Comparison of ENCODE assay signal across 36 cellular contexts in the genomic region with DNA sequence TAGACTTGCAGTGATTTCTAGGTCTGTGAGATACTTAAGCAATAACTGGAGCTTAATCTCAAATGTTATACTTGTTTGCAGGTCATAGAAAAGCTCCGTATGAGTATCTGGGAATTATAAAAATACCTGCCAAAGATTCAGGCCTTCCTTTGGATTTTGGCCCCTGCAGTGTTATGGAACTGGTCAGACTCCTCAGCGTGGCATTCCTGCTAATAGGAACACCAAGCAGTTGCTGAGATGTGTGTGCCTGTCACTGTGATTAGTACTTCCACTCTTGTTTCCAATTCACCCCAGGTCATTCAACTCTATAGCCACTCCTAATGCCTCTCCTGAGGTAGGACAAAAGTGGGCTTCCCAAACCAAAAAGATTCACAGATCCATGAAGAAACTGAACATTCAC. TPM values are rescaled to one million over a fixed set of nuclear protein-coding genes. Genes with fewer than 3 reads are reported as not detected.
"Had no signal": no experiment of that assay in that cellular context is flagged by ENCODE, and none has a peak within 500 bp of the region (broad histone marks: within the 10 kb centered on the region; RNA-seq: fewer than 3 reads in every experiment).

No MANE protein-coding gene starts in this region.

- H3K27ac ChIP-seq: adrenal gland, body of pancreas, esophagus muscularis mucosa, foreskin keratinocyte, gastrocnemius medialis had no signal

- H3K36me3 Mint-ChIP-seq: activated CD4-positive, alpha-beta memory T cell treated with anti-CD3 and anti-CD28 coated beads for 36 hours; activated CD8-positive, alpha-beta memory T cell treated with anti-CD3 and anti-CD28 coated beads, Interleukin-2, amount 10 ng/mL, durations not matched to agents 7 days and 5 days; activated naive CD4-positive, alpha-beta T cell treated with anti-CD3 and anti-CD28 coated beads, Interleukin-2, amount 50 U/mL, for 24 hours; activated naive CD8-positive, alpha-beta T cell treated with anti-CD3 and anti-CD28 coated beads for 36 hours; T-cell had no signal

- DNase-seq: activated CD4-positive, alpha-beta memory T cell treated with anti-CD3 and anti-CD28 coated beads for 36 hours; activated CD4-positive, alpha-beta T cell treated with anti-CD3 and anti-CD28 coated beads for 36 hours; activated CD4-positive, alpha-beta T cell treated with anti-CD3 and anti-CD28 coated beads, Interleukin-2, amount 10 ng/mL, durations not matched to agents 24 days and 14 days; activated CD4-positive, CD25-positive, alpha-beta regulatory T cell; activated CD4-positive, CD25-positive, alpha-beta regulatory T cell treated with anti-CD3 and anti-CD28 coated beads, Interleukin-2, amount 50 U/mL, for 72 hours; activated CD8-positive, alpha-beta memory T cell treated with anti-CD3 and anti-CD28 coated beads, Interleukin-2, amount 10 ng/mL, durations not matched to agents 7 days and 5 days; activated CD8-positive, alpha-beta memory T cell treated with anti-CD3 and anti-CD28 coated beads, Interleukin-2, amount 50 U/mL, for 4 hours; activated CD8-positive, alpha-beta T cell treated with anti-CD3 and anti-CD28 coated beads, Interleukin-2, amount 10 ng/mL, durations not matched to agents 7 days and 5 days; activated effector memory CD4-positive, alpha-beta T cell treated with anti-CD3 and anti-CD28 coated beads, Interleukin-2, amount 50 U/mL, for 16 hours; activated naive CD4-positive, alpha-beta T cell treated with anti-CD3 and anti-CD28 coated beads for 36 hours; activated naive CD8-positive, alpha-beta T cell treated with anti-CD3 and anti-CD28 coated beads for 36 hours; activated naive CD8-positive, alpha-beta T cell treated with anti-CD3 and anti-CD28 coated beads, Interleukin-2, amount 50 U/mL, for 24 hours; activated T-cell treated with anti-CD3 and anti-CD28 coated beads, Interleukin-2, amount 50 U/mL, for 1 hour; activated T-cell treated with anti-CD3 and anti-CD28 coated beads, Interleukin-2, amount 50 U/mL, for 48 hours; adrenal gland; amygdala; aorta; body of pancreas; caudate nucleus; cortex of kidney; dermis blood vessel endothelial cell; effector CD4-positive, alpha-beta T cell; effector memory CD8-positive, alpha-beta T cell; erythroblast; foreskin keratinocyte; gastrocnemius medialis; glutamatergic neuron; T-cell; T1000 had no signal

- H3K27ac Mint-ChIP-seq: activated CD4-positive, alpha-beta memory T cell treated with anti-CD3 and anti-CD28 coated beads for 36 hours; activated CD4-positive, alpha-beta T cell treated with anti-CD3 and anti-CD28 coated beads for 36 hours; activated CD4-positive, alpha-beta T cell treated with anti-CD3 and anti-CD28 coated beads, Interleukin-2, amount 10 ng/mL, durations not matched to agents 24 days and 14 days; activated CD8-positive, alpha-beta memory T cell treated with anti-CD3 and anti-CD28 coated beads, Interleukin-2, amount 10 ng/mL, durations not matched to agents 7 days and 5 days; activated CD8-positive, alpha-beta T cell treated with anti-CD3 and anti-CD28 coated beads, Interleukin-2, amount 10 ng/mL, durations not matched to agents 7 days and 5 days; activated naive CD4-positive, alpha-beta T cell treated with anti-CD3 and anti-CD28 coated beads for 36 hours; activated naive CD4-positive, alpha-beta T cell treated with anti-CD3 and anti-CD28 coated beads, Interleukin-2, amount 50 U/mL, for 24 hours; activated naive CD8-positive, alpha-beta T cell treated with anti-CD3 and anti-CD28 coated beads for 36 hours; activated naive CD8-positive, alpha-beta T cell treated with anti-CD3 and anti-CD28 coated beads, Interleukin-2, amount 50 U/mL, for 24 hours; activated T-helper 1 cell treated with anti-CD3 and anti-CD28 coated beads, Interleukin-12 subunit alpha, Interleukin-12 subunit beta, Interleukin-2, Interleukin-4 antibody, amounts not matched to agents 30 ng/mL and 10 ng/mL and 1 ng/mL, durations not matched to agents 14 hours and 24 hours and 36 hours; activated T-helper 2 cell treated with anti-CD3 and anti-CD28 coated beads, Interferon-gamma antibody, Interleukin-2, Interleukin-4, amounts not matched to agents 10 μg/mL and 5 μg/mL and 100 μg/mL, durations not matched to agents 14 hours and 24 hours and 36 hours; effector memory CD8-positive, alpha-beta T cell; T-cell; T-helper 1 cell treated with Interleukin-12 subunit alpha and Interleukin-12 subunit beta and Interleukin-4 antibody, amounts not matched to agents 30 μg/mL and 1 μg/mL, for 36 hours had no signal

- H3K9me3 ChIP-seq: adrenal gland, body of pancreas, esophagus muscularis mucosa, gastrocnemius medialis had no signal

- H3K4me3 ChIP-seq: adrenal gland, body of pancreas, esophagus muscularis mucosa, gastrocnemius medialis had no signal

- H3K27me3 ChIP-seq: adrenal gland, body of pancreas, esophagus muscularis mucosa, foreskin keratinocyte, gastrocnemius medialis had no signal

- H3K9me3 Mint-ChIP-seq: activated CD4-positive, alpha-beta T cell treated with anti-CD3 and anti-CD28 coated beads, Interleukin-2, amount 10 ng/mL, durations not matched to agents 24 days and 14 days; activated naive CD8-positive, alpha-beta T cell treated with anti-CD3 and anti-CD28 coated beads, Interleukin-2, amount 50 U/mL, for 24 hours; activated T-helper 1 cell treated with anti-CD3 and anti-CD28 coated beads, Interleukin-12 subunit alpha, Interleukin-12 subunit beta, Interleukin-2, Interleukin-4 antibody, amounts not matched to agents 30 ng/mL and 10 ng/mL and 1 ng/mL, durations not matched to agents 14 hours and 24 hours and 36 hours; activated T-helper 2 cell treated with anti-CD3 and anti-CD28 coated beads, Interferon-gamma antibody, Interleukin-2, Interleukin-4, amounts not matched to agents 10 μg/mL and 5 μg/mL and 100 μg/mL, durations not matched to agents 14 hours and 24 hours and 36 hours; T-helper 1 cell treated with Interleukin-12 subunit alpha and Interleukin-12 subunit beta and Interleukin-4 antibody, amounts not matched to agents 30 μg/mL and 1 μg/mL, for 36 hours had no signal

- H3K36me3 ChIP-seq: adrenal gland, esophagus muscularis mucosa, gastrocnemius medialis had no signal

- H3K4me3 Mint-ChIP-seq: activated CD4-positive, alpha-beta memory T cell treated with anti-CD3 and anti-CD28 coated beads for 36 hours; activated CD4-positive, alpha-beta T cell treated with anti-CD3 and anti-CD28 coated beads for 36 hours; activated CD4-positive, alpha-beta T cell treated with anti-CD3 and anti-CD28 coated beads, Interleukin-2, amount 10 ng/mL, durations not matched to agents 24 days and 14 days; activated CD8-positive, alpha-beta memory T cell treated with anti-CD3 and anti-CD28 coated beads, Interleukin-2, amount 10 ng/mL, durations not matched to agents 7 days and 5 days; activated CD8-positive, alpha-beta T cell treated with anti-CD3 and anti-CD28 coated beads, Interleukin-2, amount 10 ng/mL, durations not matched to agents 7 days and 5 days; activated naive CD4-positive, alpha-beta T cell treated with anti-CD3 and anti-CD28 coated beads for 36 hours; activated naive CD4-positive, alpha-beta T cell treated with anti-CD3 and anti-CD28 coated beads, Interleukin-2, amount 50 U/mL, for 24 hours; activated naive CD8-positive, alpha-beta T cell treated with anti-CD3 and anti-CD28 coated beads for 36 hours; activated naive CD8-positive, alpha-beta T cell treated with anti-CD3 and anti-CD28 coated beads, Interleukin-2, amount 50 U/mL, for 24 hours; activated T-helper 1 cell treated with anti-CD3 and anti-CD28 coated beads, Interleukin-12 subunit alpha, Interleukin-12 subunit beta, Interleukin-2, Interleukin-4 antibody, amounts not matched to agents 30 ng/mL and 10 ng/mL and 1 ng/mL, durations not matched to agents 14 hours and 24 hours and 36 hours; effector memory CD8-positive, alpha-beta T cell; T-cell; T-helper 1 cell treated with Interleukin-12 subunit alpha and Interleukin-12 subunit beta and Interleukin-4 antibody, amounts not matched to agents 30 μg/mL and 1 μg/mL, for 36 hours had no signal

- H3K4me1 ChIP-seq: adrenal gland, body of pancreas, esophagus muscularis mucosa, gastrocnemius medialis had no signal

- H3K27me3 Mint-ChIP-seq: activated CD4-positive, alpha-beta memory T cell treated with anti-CD3 and anti-CD28 coated beads for 36 hours; activated CD4-positive, alpha-beta T cell treated with anti-CD3 and anti-CD28 coated beads, Interleukin-2, amount 10 ng/mL, durations not matched to agents 24 days and 14 days; activated CD8-positive, alpha-beta memory T cell treated with anti-CD3 and anti-CD28 coated beads, Interleukin-2, amount 10 ng/mL, durations not matched to agents 7 days and 5 days; activated naive CD4-positive, alpha-beta T cell treated with anti-CD3 and anti-CD28 coated beads, Interleukin-2, amount 50 U/mL, for 24 hours; activated naive CD8-positive, alpha-beta T cell treated with anti-CD3 and anti-CD28 coated beads for 36 hours; activated naive CD8-positive, alpha-beta T cell treated with anti-CD3 and anti-CD28 coated beads, Interleukin-2, amount 50 U/mL, for 24 hours; effector memory CD8-positive, alpha-beta T cell; T-cell had no signal

- H3K4me1 Mint-ChIP-seq: activated CD4-positive, alpha-beta T cell treated with anti-CD3 and anti-CD28 coated beads for 36 hours; activated CD4-positive, alpha-beta T cell treated with anti-CD3 and anti-CD28 coated beads, Interleukin-2, amount 10 ng/mL, durations not matched to agents 24 days and 14 days; activated CD8-positive, alpha-beta memory T cell treated with anti-CD3 and anti-CD28 coated beads, Interleukin-2, amount 10 ng/mL, durations not matched to agents 7 days and 5 days; activated naive CD4-positive, alpha-beta T cell treated with anti-CD3 and anti-CD28 coated beads, Interleukin-2, amount 50 U/mL, for 24 hours; activated naive CD8-positive, alpha-beta T cell treated with anti-CD3 and anti-CD28 coated beads for 36 hours; activated naive CD8-positive, alpha-beta T cell treated with anti-CD3 and anti-CD28 coated beads, Interleukin-2, amount 50 U/mL, for 24 hours; T-cell had no signal

RNA-seq across cellular contexts. Expression of a gene that starts 7.8 kb away (rescaled TPM):
- total RNA-seq: activated CD4-positive, alpha-beta memory T cell treated with anti-CD3 and anti-CD28 coated beads for 36 hours; activated CD4-positive, alpha-beta T cell treated with anti-CD3 and anti-CD28 coated beads for 36 hours; activated CD4-positive, alpha-beta T cell treated with anti-CD3 and anti-CD28 coated beads, Interleukin-2, amount 10 ng/mL, durations not matched to agents 24 days and 14 days; activated CD8-positive, alpha-beta memory T cell treated with anti-CD3 and anti-CD28 coated beads for 36 hours; activated CD8-positive, alpha-beta memory T cell treated with anti-CD3 and anti-CD28 coated beads, Interleukin-2, amount 10 ng/mL, durations not matched to agents 7 days and 5 days; activated CD8-positive, alpha-beta T cell treated with anti-CD3 and anti-CD28 coated beads, Interleukin-2, amount 10 ng/mL, durations not matched to agents 7 days and 5 days; activated naive CD4-positive, alpha-beta T cell treated with anti-CD3 and anti-CD28 coated beads for 36 hours; activated naive CD8-positive, alpha-beta T cell treated with anti-CD3 and anti-CD28 coated beads for 36 hours; activated T-helper 1 cell treated with anti-CD3 and anti-CD28 coated beads, Interleukin-12 subunit alpha, Interleukin-12 subunit beta, Interleukin-2, Interleukin-4 antibody, amounts not matched to agents 30 ng/mL and 10 ng/mL and 1 ng/mL, durations not matched to agents 14 hours and 24 hours and 36 hours; activated T-helper 2 cell treated with anti-CD3 and anti-CD28 coated beads, Interferon-gamma antibody, Interleukin-2, Interleukin-4, amounts not matched to agents 10 μg/mL and 5 μg/mL and 100 μg/mL, durations not matched to agents 14 hours and 24 hours and 36 hours; aorta; esophagus muscularis mucosa; foreskin keratinocyte; T-helper 2 cell treated with Interferon-gamma antibody and Interleukin-4, amounts not matched to agents 100 ng/mL and 5 ng/mL, for 36 hours had no signal
